In genomic region chr3:38454179-38454883, GRCh38 we compare ENCODE assay signal across 8 cellular contexts. TPM values are rescaled to one million over a fixed set of nuclear protein-coding genes. Genes with fewer than 3 reads are reported as not detected.
A peak's percentile ranks its signal among the peaks of the same experiment; 100 is the strongest.
DNase-seq lines count a peak whose midpoint lies in the region; ATAC-seq and TF ChIP-seq lines count a peak whose summit lies in the region.

No MANE protein-coding gene starts in this region.

- peak overlapping the region; percentile 31 for H3K27ac ChIP-seq in CD4-positive, alpha-beta memory T cell (ENCODE audit: low read depth, low read length)
- peak overlapping the region; percentile 48 for H3K27ac ChIP-seq in epithelial cell of prostate
- peak overlapping the region; percentile 31 for H3K27ac ChIP-seq in muscle layer of duodenum (ENCODE audit: low read length)
- H3K27ac ChIP-seq in upper lobe of left lung: peak overlapping the region; percentile 81 to 94 (median 84)

- H3K4me1 Mint-ChIP-seq in CD4-positive, alpha-beta memory T cell: peaks cover 12 to 39% (median 21%) of the 10 kb centered on the region in 4 donors
- H3K4me1 Mint-ChIP-seq in activated CD4-positive, alpha-beta T cell treated with anti-CD3 and anti-CD28 coated beads, Interleukin-2, amount 10 ng/mL, durations not matched to agents 7 days and 5 days: peaks cover 25% of the 10 kb centered on the region

- TF ChIP-seq CTCF in upper lobe of left lung (IDR thresholded peaks at IDR 0.05): peak in 1 of 6 experiments; percentile 20

- H3K9me3 ChIP-seq in CD4-positive, alpha-beta memory T cell (ENCODE audit: control insufficient read depth in 1 of 2, low read length in 2 of 2): no peaks in the 10 kb centered on the region
- H3K9me3 ChIP-seq in muscle layer of duodenum (ENCODE audit: control insufficient read depth in 1 of 2, low read length in 2 of 2) (no peaks in the 10 kb centered on the region), upper lobe of left lung (no peaks in the 10 kb centered on the region)

- CTCF ChIA-PET in CD4-positive, alpha-beta memory T cell (lab: Charles Lee; ENCODE audit: partially characterized antibody): interaction anchor here (2.2 to 2.4 kb wide), 4 partner anchors 25 to 108 kb away, joined by 6 to 21 read pairs (median 12); partner anchors contain the start of gene XYLB
- CTCF ChIA-PET in activated CD4-positive, alpha-beta T cell treated with anti-CD3 and anti-CD28 coated beads, Interleukin-2, amount 10 ng/mL, durations not matched to agents 7 days and 5 days (lab: Charles Lee): interaction anchor here (0.6 to 2.1 kb wide), 3 partner anchors 11 to 97 kb away, joined by 3 to 8 read pairs (median 4); partner anchors contain the start of gene EXOG

- intact Hi-C loops in CD4-positive, alpha-beta memory T cell (cut with micrococcal nuclease): loop anchor here (10.0 kb wide), 1 partner anchor 320 kb away; the partner anchor contains the start of genes ACAA1 and MYD88

- peaks cover 0 to 5% (median 0%) of the 10 kb centered on the region in 8 donors for H3K9me3 Mint-ChIP-seq in CD4-positive, alpha-beta memory T cell
- peaks cover 10% of the 10 kb centered on the region for H3K9me3 Mint-ChIP-seq in activated CD4-positive, alpha-beta T cell treated with anti-CD3 and anti-CD28 coated beads, Interleukin-2, amount 10 ng/mL, durations not matched to agents 7 days and 5 days

- peak overlapping the region; percentile 16 to 95 (median 92) for H3K27ac Mint-ChIP-seq in CD4-positive, alpha-beta memory T cell
- peak overlapping the region; percentile 88 for H3K27ac Mint-ChIP-seq in activated CD4-positive, alpha-beta T cell treated with anti-CD3 and anti-CD28 coated beads, Interleukin-2, amount 10 ng/mL, durations not matched to agents 7 days and 5 days

- peaks cover 0 to 7% of the 10 kb centered on the region in 2 donors for H3K36me3 Mint-ChIP-seq in CD4-positive, alpha-beta memory T cell
- H3K36me3 Mint-ChIP-seq in activated CD4-positive, alpha-beta T cell treated with anti-CD3 and anti-CD28 coated beads, Interleukin-2, amount 10 ng/mL, durations not matched to agents 7 days and 5 days (ENCODE audit: low read depth): peaks cover 3% of the 10 kb centered on the region

- no peaks in the 10 kb centered on the region for H3K27me3 ChIP-seq in CD4-positive, alpha-beta memory T cell (ENCODE audit: insufficient read depth, low read length)
- no peaks in the 10 kb centered on the region for H3K27me3 ChIP-seq in muscle layer of duodenum (ENCODE audit: low read depth, low read length)
- no peaks in the 10 kb centered on the region for H3K27me3 ChIP-seq in upper lobe of left lung

- TF ChIP-seq POLR2A in upper lobe of left lung (IDR thresholded peaks at IDR 0.05): peak in 2 of 4 donors; percentile 60 to 64

- no peaks in the 10 kb centered on the region for H3K36me3 ChIP-seq in CD4-positive, alpha-beta memory T cell (ENCODE audit: insufficient read depth, low read length)
- H3K36me3 ChIP-seq in muscle layer of duodenum (ENCODE audit: control insufficient read depth in 1 of 2, insufficient read depth in 2 of 2, low read length in 2 of 2) (no peaks in the 10 kb centered on the region), upper lobe of left lung (no peaks in the 10 kb centered on the region)

- TF ChIP-seq EP300 in upper lobe of left lung (IDR thresholded peaks at IDR 0.05): no peak

- no peaks in the 10 kb centered on the region for H3K27me3 Mint-ChIP-seq in CD4-positive, alpha-beta memory T cell
- H3K27me3 Mint-ChIP-seq in activated CD4-positive, alpha-beta T cell treated with anti-CD3 and anti-CD28 coated beads, Interleukin-2, amount 10 ng/mL, durations not matched to agents 7 days and 5 days: peaks cover 7% of the 10 kb centered on the region

- H3K4me3 ChIP-seq in CD4-positive, alpha-beta memory T cell (ENCODE audit: low read length in 2 of 2): peak overlapping the region; percentile 72 to 78
- H3K4me3 ChIP-seq in muscle layer of duodenum (ENCODE audit: low read depth in 1 of 2, low read length in 2 of 2): peak overlapping the region; percentile 84 to 89
- H3K4me3 ChIP-seq in upper lobe of left lung: peak overlapping the region; percentile 81 to 97 (median 91)

- WGBS in upper lobe of left lung, 2 donors: 0% methylated on average over 7 to 24 of the region's 77 CpGs

- ATAC-seq in GM19324 (IDR thresholded peaks at IDR 0.05; ENCODE audit: low FRiP score, unreplicated experiment): peak; percentile 43
- peak; percentile 28 for ATAC-seq in HG03571 (IDR thresholded peaks at IDR 0.05; ENCODE audit: unreplicated experiment)
- peak in 1 of 2 donors; percentile 51 for ATAC-seq in upper lobe of left lung (ENCODE audit: low FRiP score in 2 of 2)

- peak overlapping the region; percentile 96 to 100 (median 97) for H3K4me3 Mint-ChIP-seq in CD4-positive, alpha-beta memory T cell
- peak overlapping the region; percentile 88 for H3K4me3 Mint-ChIP-seq in activated CD4-positive, alpha-beta T cell treated with anti-CD3 and anti-CD28 coated beads, Interleukin-2, amount 10 ng/mL, durations not matched to agents 7 days and 5 days

- peak in 4 of 5 donors; percentile 47 to 57 (median 54) for DNase-seq in CD4-positive, alpha-beta memory T cell
- peak; percentile 49 for DNase-seq in activated CD4-positive, alpha-beta T cell treated with anti-CD3 and anti-CD28 coated beads, Interleukin-2, amount 10 ng/mL, durations not matched to agents 7 days and 5 days
- DNase-seq in epithelial cell of prostate (ENCODE audit: low read depth, low spot score) (no peak), upper lobe of left lung (peak in 1 of 2 donors; percentile 91), OCI-M2 (lab: John Stamatoyannopoulos, UW; ENCODE audit: unreplicated experiment) (no peak)

- H3K4me1 ChIP-seq in CD4-positive, alpha-beta memory T cell (ENCODE audit: insufficient read depth, low read length): peaks cover 17% of the 10 kb centered on the region
- H3K4me1 ChIP-seq in muscle layer of duodenum (ENCODE audit: control insufficient read depth in 1 of 2, insufficient read depth in 2 of 2, low read length in 2 of 2) (peaks cover 0 to 27% of the 10 kb centered on the region in 2 donors), upper lobe of left lung (peaks cover 30 to 56% (median 44%) of the 10 kb centered on the region in 4 donors)

- POLR2A ChIA-PET in CD4-positive, alpha-beta memory T cell (lab: Charles Lee; ENCODE audit: partially characterized antibody): interaction anchor here (1.4 to 2.2 kb wide), 5 partner anchors 28 to 289 kb away, joined by 4 to 13 read pairs (median 8); partner anchors contain the start of genes EXOG and OXSR1
- POLR2A ChIA-PET in activated CD4-positive, alpha-beta T cell treated with anti-CD3 and anti-CD28 coated beads, Interleukin-2, amount 10 ng/mL, durations not matched to agents 7 days and 5 days (lab: Charles Lee): no interaction called here

RNA-seq across cellular contexts. Expression of gene ACVR2B, which starts 0.6 kb away (rescaled TPM):
- total RNA-seq in CD4-positive, alpha-beta memory T cell: 10 to 100 TPM; 12.3 to 13.2 TPM
- polyA plus RNA-seq in CD4-positive, alpha-beta memory T cell: 1 to 10 TPM in 1 of 2 donors, under 1 TPM in 1; 0.44 to 2.0 TPM
- total RNA-seq in activated CD4-positive, alpha-beta T cell treated with anti-CD3 and anti-CD28 coated beads, Interleukin-2, amount 10 ng/mL, durations not matched to agents 7 days and 5 days: 1 to 10 TPM; 6.0 to 6.6 TPM
- 1 to 10 TPM; 4.1 to 9.4 (median 8.0) TPM for total RNA-seq in upper lobe of left lung

RNA-seq across cellular contexts. Expression of gene EXOG, which starts 41.8 kb away (rescaled TPM):
- total RNA-seq in CD4-positive, alpha-beta memory T cell: 10 to 100 TPM; 29.3 to 33.3 TPM
- 10 to 100 TPM in 1 of 2 donors, 1 to 10 TPM in 1; 2.6 to 13.6 TPM for polyA plus RNA-seq in CD4-positive, alpha-beta memory T cell
- 10 to 100 TPM; 25.5 to 28.1 TPM for total RNA-seq in activated CD4-positive, alpha-beta T cell treated with anti-CD3 and anti-CD28 coated beads, Interleukin-2, amount 10 ng/mL, durations not matched to agents 7 days and 5 days
- total RNA-seq in upper lobe of left lung: 10 to 100 TPM; 10.0 to 34.6 (median 13.2) TPM

Comparison
In these comparisons a context has a peak if more than half of its experiments do, and no peak if none do; other contexts are left out.
1. DNase-seq: peak in CD4-positive, alpha-beta memory T cell (4 of 5) and activated CD4-positive, alpha-beta T cell treated with anti-CD3 and anti-CD28 coated beads, Interleukin-2, amount 10 ng/mL, durations not matched to agents 7 days and 5 days (single experiment); none in epithelial cell of prostate (single experiment) and OCI-M2 (single experiment).
2. H3K27ac ChIP-seq: peak in every context shown above with its lines; median percentile 84 in upper lobe of left lung; 48 in epithelial cell of prostate; 31 in CD4-positive, alpha-beta memory T cell; 31 in muscle layer of duodenum.
3. Peak in every context shown above with its lines, with median percentiles within 50 percentile points of each other: H3K4me3 ChIP-seq.